ENCODE assay signal across 2 cellular contexts in genomic region chr19:57648336-57649003, GRCh38.
TF ChIP-seq lines count a peak whose summit lies in the region.

No MANE protein-coding gene starts in this region.

TF ChIP-seq in HEK293, 187 proteins besides CTCF, POLR2A, EP300 and RAD21:
- TF ChIP-seq ZNF549 (tag by site-specific recombination; IDR thresholded peaks at IDR 0.05) (peak; percentile 52; the same call in 1 of the 2 replicates), ZNF677 (tag by site-specific recombination; IDR thresholded peaks at IDR 0.05) (no peak)

TF ChIP-seq in K562, 482 proteins besides CTCF, POLR2A, EP300 and RAD21:
- no peak for TF ChIP-seq SUPT5H (IDR thresholded peaks at IDR 0.05)
- peak; percentile 52 for TF ChIP-seq NFIC (IDR thresholded peaks at IDR 0.05)
- TF ChIP-seq AFF4 (CRISPR knock-in tag; IDR thresholded peaks at IDR 0.05) = no peak
- no peak for TF ChIP-seq ETS1 (conservative IDR thresholded peaks at IDR 0.05; ENCODE audit: control insufficient read depth, low read depth, low read length)
- no peak for TF ChIP-seq ATF1 (CRISPR knock-in tag; IDR thresholded peaks at IDR 0.05)
- no peak for TF ChIP-seq ATF1 (tag; IDR thresholded peaks at IDR 0.05)
- no peak for TF ChIP-seq CXXC5 (CRISPR knock-in tag; IDR thresholded peaks at IDR 0.05)
